8 cellular contexts compared by ENCODE assay signal in the genomic region with DNA sequence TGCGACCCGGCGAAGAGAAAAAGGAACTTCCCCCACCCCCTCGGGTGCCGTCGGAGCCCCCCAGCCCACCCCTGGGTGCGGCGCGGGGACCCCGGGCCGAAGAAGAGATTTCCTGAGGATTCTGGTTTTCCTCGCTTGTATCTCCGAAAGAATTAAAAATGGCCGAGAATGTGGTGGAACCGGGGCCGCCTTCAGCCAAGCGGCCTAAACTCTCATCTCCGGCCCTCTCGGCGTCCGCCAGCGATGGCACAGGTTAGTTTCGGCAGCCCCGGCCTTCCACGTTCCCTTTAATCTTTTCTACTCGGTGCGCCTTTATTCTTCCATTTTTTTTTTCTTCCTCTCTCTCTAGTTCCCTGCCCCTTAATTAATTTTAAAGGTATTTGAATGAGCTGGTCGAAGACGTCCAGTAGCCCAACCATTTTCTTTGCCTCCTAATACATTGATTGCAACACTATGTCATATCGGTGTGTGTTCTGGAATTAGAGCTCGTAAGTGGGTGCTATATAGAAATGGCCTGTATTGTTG. TPM values are rescaled to one million over a fixed set of nuclear protein-coding genes. Genes with fewer than 3 reads are reported as not detected.
DNase-seq lines count a peak whose midpoint lies in the region; TF ChIP-seq lines count a peak whose summit lies in the region.

No MANE protein-coding gene starts in this region.

- H3K9me3 Mint-ChIP-seq in HFFc6 = no peaks in the 10 kb centered on the region
- no peaks in the 10 kb centered on the region for H3K9me3 Mint-ChIP-seq in stimulated activated naive CD8-positive, alpha-beta T cell treated with anti-CD3 and anti-CD28 coated beads, Interleukin-15, Interleukin-2, amounts not matched to agents 100 ng/mL and 50 ng/mL, for 24 hours

- TF ChIP-seq CTCF in HFFc6 (IDR thresholded peaks at IDR 0.05) = no peak

- H3K27ac Mint-ChIP-seq in HFFc6 = peak overlapping the region; percentile 88
- H3K27ac Mint-ChIP-seq in stimulated activated naive CD8-positive, alpha-beta T cell treated with anti-CD3 and anti-CD28 coated beads, Interleukin-15, Interleukin-2, amounts not matched to agents 100 ng/mL and 50 ng/mL, for 24 hours = peak overlapping the region; percentile 96

- peak; percentile 61 for DNase-seq in DMS53 (lab: John Stamatoyannopoulos, UW)
- DNase-seq in HFFc6 = peak; percentile 8
- peak; percentile 57 for DNase-seq in RPMI8226
- DNase-seq in cerebellum (ENCODE audit: low spot score) = peak; percentile 23
- DNase-seq in NCI-H1436 (lab: John Stamatoyannopoulos, UW) = no peak
- DNase-seq in HPDE6-E6E7 (ENCODE audit: extremely low spot score) = no peak

- H3K27me3 Mint-ChIP-seq in HFFc6 (ENCODE audit: insufficient read depth) = no peaks in the 10 kb centered on the region; the same call in 1 of the 2 replicates
- no peaks in the 10 kb centered on the region for H3K27me3 Mint-ChIP-seq in stimulated activated naive CD8-positive, alpha-beta T cell treated with anti-CD3 and anti-CD28 coated beads, Interleukin-15, Interleukin-2, amounts not matched to agents 100 ng/mL and 50 ng/mL, for 24 hours

- no peaks in the 10 kb centered on the region for H3K27me3 ChIP-seq in layer of hippocampus (ENCODE audit: control insufficient read depth, insufficient read depth, low read length)

- H3K36me3 Mint-ChIP-seq in HFFc6 (ENCODE audit: low read depth) = peaks cover 20% of the 10 kb centered on the region
- H3K36me3 Mint-ChIP-seq in stimulated activated naive CD8-positive, alpha-beta T cell treated with anti-CD3 and anti-CD28 coated beads, Interleukin-15, Interleukin-2, amounts not matched to agents 100 ng/mL and 50 ng/mL, for 24 hours (ENCODE audit: low read depth) = peaks cover 34% of the 10 kb centered on the region

- peak overlapping the region; percentile 100 for H3K27ac ChIP-seq in layer of hippocampus (ENCODE audit: low read depth, low read length)

- H3K4me1 Mint-ChIP-seq in HFFc6 (ENCODE audit: low read depth) = peaks cover 43% of the 10 kb centered on the region
- H3K4me1 Mint-ChIP-seq in stimulated activated naive CD8-positive, alpha-beta T cell treated with anti-CD3 and anti-CD28 coated beads, Interleukin-15, Interleukin-2, amounts not matched to agents 100 ng/mL and 50 ng/mL, for 24 hours (ENCODE audit: low read depth) = peaks cover 40% of the 10 kb centered on the region

- peak overlapping the region; percentile 95 for H3K4me3 Mint-ChIP-seq in HFFc6
- peak overlapping the region; percentile 98 for H3K4me3 Mint-ChIP-seq in stimulated activated naive CD8-positive, alpha-beta T cell treated with anti-CD3 and anti-CD28 coated beads, Interleukin-15, Interleukin-2, amounts not matched to agents 100 ng/mL and 50 ng/mL, for 24 hours

RNA-seq across cellular contexts. Expression of a gene that starts 0.5 kb away (rescaled TPM):
- 10 to 100 TPM; 28.4 to 41.1 (median 33.1) TPM for total RNA-seq in HFFc6 (2021; fragmentation: NEBNext Ultra II Directional; extraction: Animal tissue kit (Norgen Biotek cat#: 25700))
- 95.4 TPM for total RNA-seq in cerebellum

Comparison
In these comparisons a context has a peak if more than half of its experiments do, and no peak if none do; other contexts are left out.
1. DNase-seq: peak in DMS53 (single experiment), HFFc6 (single experiment), RPMI8226 (single experiment) and cerebellum (single experiment); none in NCI-H1436 (single experiment) and HPDE6-E6E7 (single experiment).